ENCODE assay signal across 8 cellular contexts in the genomic region with DNA sequence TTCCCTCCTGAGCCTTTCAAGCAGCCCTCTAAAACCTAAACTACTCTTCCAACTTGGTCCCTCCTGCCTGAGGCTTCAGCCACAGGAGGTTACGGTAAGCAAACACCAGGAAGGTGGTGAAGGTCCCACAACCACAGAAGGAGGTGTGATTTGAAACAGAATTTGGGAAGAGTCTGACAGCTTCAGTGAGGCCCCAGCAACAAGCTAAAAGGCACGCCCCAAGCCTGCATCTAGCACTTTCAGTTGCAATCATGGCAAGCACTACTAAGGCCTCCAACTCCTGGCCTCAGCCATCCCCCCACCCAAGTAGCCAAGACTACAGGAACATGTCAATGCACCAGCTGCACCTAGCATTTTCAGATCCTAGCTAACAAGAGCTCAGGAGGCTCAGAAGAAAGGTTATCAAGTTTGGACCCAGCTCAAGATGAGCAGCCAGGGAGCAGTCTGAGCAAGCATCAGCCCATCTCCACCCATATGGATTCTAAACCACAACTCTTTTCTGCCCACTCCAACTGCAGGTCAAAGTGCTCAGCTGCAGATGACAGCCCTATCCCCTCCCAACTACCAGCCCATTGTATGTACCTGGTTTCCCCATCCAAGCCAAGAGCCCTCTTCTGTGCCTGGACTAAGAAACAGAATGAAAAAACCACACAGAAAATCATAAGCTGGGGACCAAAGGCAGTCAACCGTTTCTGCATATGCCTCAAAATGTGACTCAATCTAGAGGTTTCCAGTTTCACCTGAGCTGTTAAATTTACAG. TPM values are rescaled to one million over a fixed set of nuclear protein-coding genes. Genes with fewer than 3 reads are reported as not detected.
DNase-seq lines count a peak whose midpoint lies in the region; ATAC-seq, FAIRE-seq and TF ChIP-seq lines count a peak whose summit lies in the region.

No MANE protein-coding gene starts in this region.

- ATAC-seq in HepG2 (no peak), upper lobe of right lung (no peak)

- peaks cover 82% of the 10 kb centered on the region for H3K36me3 Mint-ChIP-seq in activated T-cell treated with anti-CD3 and anti-CD28 coated beads, Interleukin-2, amount 50 U/mL, for 24 hours (ENCODE audit: low read depth)
- H3K36me3 Mint-ChIP-seq in activated naive CD4-positive, alpha-beta T cell treated with anti-CD3 and anti-CD28 coated beads, Interleukin-2, amount 50 U/mL, for 24 hours: peaks cover 10% of the 10 kb centered on the region

- H3K4me1 Mint-ChIP-seq in activated T-cell treated with anti-CD3 and anti-CD28 coated beads, Interleukin-2, amount 50 U/mL, for 24 hours (ENCODE audit: low read depth): peaks cover 97% of the 10 kb centered on the region
- H3K4me1 Mint-ChIP-seq in activated naive CD4-positive, alpha-beta T cell treated with anti-CD3 and anti-CD28 coated beads, Interleukin-2, amount 50 U/mL, for 24 hours: peaks cover 83% of the 10 kb centered on the region

- in situ Hi-C loops in HepG2 (cut with HindIII; ENCODE audit: extremely low pct_ligation_motif_present, low pct_unique_long_range_greater_than_20kb): loop anchor here (5.0 kb wide), 1 partner anchor 160 kb away; no protein-coding TSS in a partner anchor

- intact Hi-C loops in HepG2 (cut with micrococcal nuclease; ENCODE audit: unreplicated experiment): no loop called here
- intact Hi-C loops in upper lobe of right lung (cut with DNase I): no loop called here

- no peak for DNase-seq in activated T-cell treated with anti-CD3 and anti-CD28 coated beads, Interleukin-2, amount 50 U/mL, for 24 hours
- no peak for DNase-seq in activated T-cell treated with anti-CD3 and anti-CD28 coated beads, Interleukin-2, amount 50 U/mL, for 1 hour
- DNase-seq in HepG2 (ENCODE audit: low spot score) (no peak), upper lobe of right lung (no peak), hepatic stellate cell (ENCODE audit: low spot score) (no peak), NCI-H2196 treated with DMSO at 0.1 percent for 48 hours (lab: John Stamatoyannopoulos, UW; ENCODE audit: unreplicated experiment) (no peak)

- no peak overlapping the region for H3K4me2 ChIP-seq in HepG2 (ENCODE audit: low read depth, low read length)

- no peak for FAIRE-seq in HepG2 (lab: Jason Lieb, UNC)

- H3K4me3 Mint-ChIP-seq in activated T-cell treated with anti-CD3 and anti-CD28 coated beads, Interleukin-2, amount 50 U/mL, for 24 hours: peak overlapping the region; percentile 61
- peak overlapping the region; percentile 69 for H3K4me3 Mint-ChIP-seq in activated naive CD4-positive, alpha-beta T cell treated with anti-CD3 and anti-CD28 coated beads, Interleukin-2, amount 50 U/mL, for 24 hours

- no peak for TF ChIP-seq RAD21 in HepG2 (CRISPR knock-in tag; IDR thresholded peaks at IDR 0.05)

- TF ChIP-seq CTCF in HepG2 (CRISPR knock-in tag; IDR thresholded peaks at IDR 0.05) (no peak), upper lobe of right lung (IDR thresholded peaks at IDR 0.05) (no peak)

- CTCF ChIA-PET in HepG2 (lab: Yijun Ruan, JAX; ENCODE audit: low intra/inter-chr PET ratio, low total read pairs): no interaction called here

- no peak for TF ChIP-seq EP300 in HepG2 (IDR thresholded peaks at IDR 0.05; ENCODE audit: low read depth in 2 of 2, low read length in 2 of 2)
- no peak for TF ChIP-seq EP300 in HepG2 (CRISPR knock-in tag; IDR thresholded peaks at IDR 0.05; ENCODE audit: borderline replicate concordance)

- no peaks in the 10 kb centered on the region for H3K9me3 Mint-ChIP-seq in activated T-cell treated with anti-CD3 and anti-CD28 coated beads, Interleukin-2, amount 50 U/mL, for 24 hours
- no peaks in the 10 kb centered on the region for H3K9me3 Mint-ChIP-seq in activated naive CD4-positive, alpha-beta T cell treated with anti-CD3 and anti-CD28 coated beads, Interleukin-2, amount 50 U/mL, for 24 hours

- H3K36me3 ChIP-seq in HUES6 (ENCODE audit: control insufficient read depth, insufficient read depth, low read length): peaks cover 35% of the 10 kb centered on the region
- H3K36me3 ChIP-seq in HepG2 (replicated peaks in 1 of 2; ENCODE audit: control insufficient read depth in 1 of 2, insufficient read depth in 2 of 2, low read length in 2 of 2): peaks cover 10 to 35% of the 10 kb centered on the region in 2 experiments
- peaks cover 32% of the 10 kb centered on the region for H3K36me3 ChIP-seq in upper lobe of right lung

- no peak overlapping the region for H2AFZ ChIP-seq in HepG2 (ENCODE audit: low read length)

- H3K79me2 ChIP-seq in HepG2 (ENCODE audit: insufficient read depth, low read length): peaks cover 2% of the 10 kb centered on the region

- H3K27ac ChIP-seq in HUES6 (ENCODE audit: low read depth, low read length) (peak overlapping the region; percentile 56; the same call in 1 of the 2 replicates), HepG2 (ENCODE audit: extremely low read length, insufficient read depth, low read length) (peak overlapping the region; percentile 44), upper lobe of right lung (peak overlapping the region; percentile 98)

- peak overlapping the region; percentile 97 for H3K27ac Mint-ChIP-seq in activated T-cell treated with anti-CD3 and anti-CD28 coated beads, Interleukin-2, amount 50 U/mL, for 24 hours
- H3K27ac Mint-ChIP-seq in activated naive CD4-positive, alpha-beta T cell treated with anti-CD3 and anti-CD28 coated beads, Interleukin-2, amount 50 U/mL, for 24 hours: peak overlapping the region; percentile 91

- BruUV-seq in HepG2 (replicated peaks; lab: Mats Ljungman, UMichigan): no TSS peak

- H3K4me1 ChIP-seq in HUES6 (ENCODE audit: control insufficient read depth, insufficient read depth, low read length) (peaks cover 82% of the 10 kb centered on the region), HepG2 (ENCODE audit: insufficient read depth, low read length) (peaks cover 79% of the 10 kb centered on the region), upper lobe of right lung (peaks cover 84% of the 10 kb centered on the region)

- H3K9me3 ChIP-seq in HUES6 (ENCODE audit: control insufficient read depth, insufficient read depth, low read depth, low read length) (no peaks in the 10 kb centered on the region), HepG2 (ENCODE audit: low read length) (no peaks in the 10 kb centered on the region), upper lobe of right lung (no peaks in the 10 kb centered on the region)

- no peak for TF ChIP-seq POLR2A in HepG2 (IDR thresholded peaks at IDR 0.05; ENCODE audit: insufficient read depth in 1 of 2, low read depth in 2 of 2, low read length in 2 of 2)

- no peak overlapping the region for H3K4me3 ChIP-seq in HUES6 (ENCODE audit: low read depth, low read length)
- H3K4me3 ChIP-seq in HepG2 (replicated peaks in 1 of 3; ENCODE audit: insufficient read depth in 1 of 3, low read depth in 2 of 3, low read length in 3 of 3): no peak overlapping the region
- H3K4me3 ChIP-seq in upper lobe of right lung: peak overlapping the region; percentile 15

- H3K27me3 ChIP-seq in HUES6 (ENCODE audit: control insufficient read depth, insufficient read depth, low read length) (no peaks in the 10 kb centered on the region), HepG2 (ENCODE audit: control insufficient read depth in 1 of 2, insufficient read depth in 2 of 2, low read length in 2 of 2) (no peaks in the 10 kb centered on the region), upper lobe of right lung (no peaks in the 10 kb centered on the region)

- no peaks in the 10 kb centered on the region for H3K27me3 Mint-ChIP-seq in activated T-cell treated with anti-CD3 and anti-CD28 coated beads, Interleukin-2, amount 50 U/mL, for 24 hours
- no peaks in the 10 kb centered on the region for H3K27me3 Mint-ChIP-seq in activated naive CD4-positive, alpha-beta T cell treated with anti-CD3 and anti-CD28 coated beads, Interleukin-2, amount 50 U/mL, for 24 hours

- peaks cover 8% of the 10 kb centered on the region; the same call in 1 of the 2 replicates for H4K20me1 ChIP-seq in HepG2 (ENCODE audit: insufficient read depth, low read length)

- WGBS in HepG2 (ENCODE audit: low lambda C conversion rate): 68% methylated on average over 2 of the region's 3 CpGs

- H3K9ac ChIP-seq in HUES6 (ENCODE audit: low read length) (peak overlapping the region; percentile 65), HepG2 (ENCODE audit: insufficient read depth, low read depth, low read length) (no peak overlapping the region)

- POLR2A ChIA-PET in HepG2 (lab: Yijun Ruan, JAX): interaction anchor here (1.0 to 2.7 kb wide), 5 partner anchors 9 to 156 kb away, joined by 3 to 18 read pairs (median 4); a partner anchor contains a TSS

RNA-seq across cellular contexts. Expression of a gene that starts 10.4 kb away (rescaled TPM):
- total RNA-seq in HepG2 (2016; rRNA removed; fragmentation: Illumina TruSeq; extraction: Trizol): 25.0 and 40.6 TPM in 2 replicates
- total RNA-seq in HepG2 (2016; cell fraction: cytosol; rRNA removed; fragmentation: Illumina TruSeq; extraction: Trizol; ENCODE audit: low read depth): 2.9 and 3.7 TPM in 2 replicates
- total RNA-seq in HepG2 (2016; cell fraction: insoluble cytoplasmic fraction; rRNA removed; fragmentation: Illumina TruSeq; extraction: Trizol): 23.2 and 34.7 TPM in 2 replicates
- total RNA-seq in HepG2 (2016; cell fraction: membrane; rRNA removed; fragmentation: Illumina TruSeq; extraction: Trizol): 6.6 and 7.4 TPM in 2 replicates
- total RNA-seq in HepG2 (2016; cell fraction: nucleus; rRNA removed; fragmentation: Illumina TruSeq; extraction: Trizol): 76.4 and 80.4 TPM in 2 replicates
- polyA plus RNA-seq in HepG2 (2011; rRNA removed): 22.8 and 23.4 TPM in 2 replicates
- polyA plus RNA-seq in HepG2 (2011; cell fraction: cytosol; rRNA removed): 14.7 and 20.1 TPM in 2 replicates
- polyA plus RNA-seq in HepG2 (2011; cell fraction: nucleus; rRNA removed): 57.1 and 57.5 TPM in 2 replicates
- 55.5 and 61.9 TPM in 2 replicates for polyA plus RNA-seq in HepG2 (2012)
- polyA plus RNA-seq in HepG2 (2016; cell fraction: cytosol; fragmentation: Illumina TruSeq; extraction: Trizol; ENCODE audit: low read depth): 0.98 and 1.1 TPM in 2 replicates
- 11.6 and 12.9 TPM in 2 replicates for polyA plus RNA-seq in HepG2 (2016; cell fraction: insoluble cytoplasmic fraction; fragmentation: Illumina TruSeq; extraction: Trizol; ENCODE audit: low read depth)
- polyA plus RNA-seq in HepG2 (2016; cell fraction: membrane; fragmentation: Illumina TruSeq; extraction: Trizol; ENCODE audit: low read depth): 2.0 and 2.1 TPM in 2 replicates
- polyA plus RNA-seq in HepG2 (2016; cell fraction: nucleus; fragmentation: Illumina TruSeq; extraction: Trizol; ENCODE audit: insufficient read depth, low read depth): 33.5 and 38.4 TPM in 2 replicates
- polyA minus RNA-seq in HepG2 (2011; rRNA and poly(A)+ RNA removed; ENCODE audit: low replicate concordance): 99.6 and 234 TPM in 2 replicates
- 122 and 157 TPM in 2 replicates for polyA minus RNA-seq in HepG2 (2011; cell fraction: cytosol; rRNA and poly(A)+ RNA removed)
- 192 and 213 TPM in 2 replicates for polyA minus RNA-seq in HepG2 (2011; cell fraction: nucleus; rRNA and poly(A)+ RNA removed)
- 819 TPM for total RNA-seq in upper lobe of right lung

RNA-seq across cellular contexts. Expression of a gene that starts 16.6 kb away (rescaled TPM):
- total RNA-seq in HepG2 (2016; rRNA removed; fragmentation: Illumina TruSeq; extraction: Trizol) (1,787 and 2,092 TPM in 2 replicates), upper lobe of right lung (847 TPM)
- 2,019 and 2,497 TPM in 2 replicates for total RNA-seq in HepG2 (2016; cell fraction: cytosol; rRNA removed; fragmentation: Illumina TruSeq; extraction: Trizol; ENCODE audit: low read depth)
- 1,856 and 2,038 TPM in 2 replicates for total RNA-seq in HepG2 (2016; cell fraction: insoluble cytoplasmic fraction; rRNA removed; fragmentation: Illumina TruSeq; extraction: Trizol)
- 4,333 and 4,899 TPM in 2 replicates for total RNA-seq in HepG2 (2016; cell fraction: membrane; rRNA removed; fragmentation: Illumina TruSeq; extraction: Trizol)
- 776 and 846 TPM in 2 replicates for total RNA-seq in HepG2 (2016; cell fraction: nucleus; rRNA removed; fragmentation: Illumina TruSeq; extraction: Trizol)
- polyA plus RNA-seq in HepG2 (2011; rRNA removed): 1,819 and 2,144 TPM in 2 replicates
- polyA plus RNA-seq in HepG2 (2011; cell fraction: cytosol; rRNA removed): 2,392 and 2,528 TPM in 2 replicates
- 525 and 588 TPM in 2 replicates for polyA plus RNA-seq in HepG2 (2011; cell fraction: nucleus; rRNA removed)
- 1,720 and 1,805 TPM in 2 replicates for polyA plus RNA-seq in HepG2 (2012)
- 2,631 and 2,980 TPM in 2 replicates for polyA plus RNA-seq in HepG2 (2016; cell fraction: cytosol; fragmentation: Illumina TruSeq; extraction: Trizol; ENCODE audit: low read depth)
- polyA plus RNA-seq in HepG2 (2016; cell fraction: insoluble cytoplasmic fraction; fragmentation: Illumina TruSeq; extraction: Trizol; ENCODE audit: low read depth): 2,163 and 2,164 TPM in 2 replicates
- 4,391 and 4,816 TPM in 2 replicates for polyA plus RNA-seq in HepG2 (2016; cell fraction: membrane; fragmentation: Illumina TruSeq; extraction: Trizol; ENCODE audit: low read depth)
- 1,221 and 1,290 TPM in 2 replicates for polyA plus RNA-seq in HepG2 (2016; cell fraction: nucleus; fragmentation: Illumina TruSeq; extraction: Trizol; ENCODE audit: insufficient read depth, low read depth)
- 1,467 and 2,851 TPM in 2 replicates for polyA minus RNA-seq in HepG2 (2011; rRNA and poly(A)+ RNA removed; ENCODE audit: low replicate concordance)
- 835 and 903 TPM in 2 replicates for polyA minus RNA-seq in HepG2 (2011; cell fraction: cytosol; rRNA and poly(A)+ RNA removed)
- 177 and 251 TPM in 2 replicates for polyA minus RNA-seq in HepG2 (2011; cell fraction: nucleus; rRNA and poly(A)+ RNA removed)

RNA-seq across cellular contexts. Expression of a gene that starts 34.3 kb away (rescaled TPM):
- 8.5 and 9.7 TPM in 2 replicates for total RNA-seq in HepG2 (2016; rRNA removed; fragmentation: Illumina TruSeq; extraction: Trizol)
- 2.2 and 4.6 TPM in 2 replicates for total RNA-seq in HepG2 (2016; cell fraction: cytosol; rRNA removed; fragmentation: Illumina TruSeq; extraction: Trizol; ENCODE audit: low read depth)
- 6.9 and 10.1 TPM in 2 replicates for total RNA-seq in HepG2 (2016; cell fraction: insoluble cytoplasmic fraction; rRNA removed; fragmentation: Illumina TruSeq; extraction: Trizol)
- 3.7 and 6.0 TPM in 2 replicates for total RNA-seq in HepG2 (2016; cell fraction: membrane; rRNA removed; fragmentation: Illumina TruSeq; extraction: Trizol)
- 8.1 and 9.3 TPM in 2 replicates for total RNA-seq in HepG2 (2016; cell fraction: nucleus; rRNA removed; fragmentation: Illumina TruSeq; extraction: Trizol)
- polyA plus RNA-seq in HepG2 (2011; rRNA removed): 14.3 and 17.5 TPM in 2 replicates
- polyA plus RNA-seq in HepG2 (2011; cell fraction: cytosol; rRNA removed): 6.3 and 8.4 TPM in 2 replicates
- polyA plus RNA-seq in HepG2 (2011; cell fraction: nucleus; rRNA removed): 43.5 and 52.1 TPM in 2 replicates
- 13.1 and 14.1 TPM in 2 replicates for polyA plus RNA-seq in HepG2 (2012)
- 2.4 and 2.7 TPM in 2 replicates for polyA plus RNA-seq in HepG2 (2016; cell fraction: cytosol; fragmentation: Illumina TruSeq; extraction: Trizol; ENCODE audit: low read depth)
- 7.0 and 9.3 TPM in 2 replicates for polyA plus RNA-seq in HepG2 (2016; cell fraction: insoluble cytoplasmic fraction; fragmentation: Illumina TruSeq; extraction: Trizol; ENCODE audit: low read depth)
- polyA plus RNA-seq in HepG2 (2016; cell fraction: membrane; fragmentation: Illumina TruSeq; extraction: Trizol; ENCODE audit: low read depth): 3.7 and 4.0 TPM in 2 replicates
- 25.7 TPM in 2 replicates for polyA plus RNA-seq in HepG2 (2016; cell fraction: nucleus; fragmentation: Illumina TruSeq; extraction: Trizol; ENCODE audit: insufficient read depth, low read depth)
- 12.6 and 15.7 TPM in 2 replicates for polyA minus RNA-seq in HepG2 (2011; rRNA and poly(A)+ RNA removed; ENCODE audit: low replicate concordance)
- polyA minus RNA-seq in HepG2 (2011; cell fraction: cytosol; rRNA and poly(A)+ RNA removed): 4.7 and 8.8 TPM in 2 replicates
- polyA minus RNA-seq in HepG2 (2011; cell fraction: nucleus; rRNA and poly(A)+ RNA removed): 3.9 and 9.4 TPM in 2 replicates
- total RNA-seq in upper lobe of right lung: 17.6 TPM

RNA-seq across cellular contexts. Expression of a gene that starts 44.6 kb away (rescaled TPM):
- total RNA-seq in HepG2 (2016; rRNA removed; fragmentation: Illumina TruSeq; extraction: Trizol) (58.1 and 70.0 TPM in 2 replicates), upper lobe of right lung (75.0 TPM)
- 7.1 and 9.5 TPM in 2 replicates for total RNA-seq in HepG2 (2016; cell fraction: cytosol; rRNA removed; fragmentation: Illumina TruSeq; extraction: Trizol; ENCODE audit: low read depth)
- 50.7 and 71.8 TPM in 2 replicates for total RNA-seq in HepG2 (2016; cell fraction: insoluble cytoplasmic fraction; rRNA removed; fragmentation: Illumina TruSeq; extraction: Trizol)
- 25.5 and 28.8 TPM in 2 replicates for total RNA-seq in HepG2 (2016; cell fraction: membrane; rRNA removed; fragmentation: Illumina TruSeq; extraction: Trizol)
- total RNA-seq in HepG2 (2016; cell fraction: nucleus; rRNA removed; fragmentation: Illumina TruSeq; extraction: Trizol): 47.0 and 57.9 TPM in 2 replicates
- polyA plus RNA-seq in HepG2 (2011; rRNA removed): 14.0 and 16.8 TPM in 2 replicates
- polyA plus RNA-seq in HepG2 (2011; cell fraction: cytosol; rRNA removed): 9.2 and 10.6 TPM in 2 replicates
- polyA plus RNA-seq in HepG2 (2011; cell fraction: nucleus; rRNA removed): 53.6 and 67.6 TPM in 2 replicates
- polyA plus RNA-seq in HepG2 (2012): 30.7 and 30.9 TPM in 2 replicates
- 4.0 and 4.5 TPM in 2 replicates for polyA plus RNA-seq in HepG2 (2016; cell fraction: cytosol; fragmentation: Illumina TruSeq; extraction: Trizol; ENCODE audit: low read depth)
- 47.2 and 53.8 TPM in 2 replicates for polyA plus RNA-seq in HepG2 (2016; cell fraction: insoluble cytoplasmic fraction; fragmentation: Illumina TruSeq; extraction: Trizol; ENCODE audit: low read depth)
- polyA plus RNA-seq in HepG2 (2016; cell fraction: membrane; fragmentation: Illumina TruSeq; extraction: Trizol; ENCODE audit: low read depth): 12.6 and 14.0 TPM in 2 replicates
- 121 and 126 TPM in 2 replicates for polyA plus RNA-seq in HepG2 (2016; cell fraction: nucleus; fragmentation: Illumina TruSeq; extraction: Trizol; ENCODE audit: insufficient read depth, low read depth)
- 21.5 and 102 TPM in 2 replicates for polyA minus RNA-seq in HepG2 (2011; rRNA and poly(A)+ RNA removed; ENCODE audit: low replicate concordance)
- 11.9 and 14.7 TPM in 2 replicates for polyA minus RNA-seq in HepG2 (2011; cell fraction: cytosol; rRNA and poly(A)+ RNA removed)
- polyA minus RNA-seq in HepG2 (2011; cell fraction: nucleus; rRNA and poly(A)+ RNA removed): 37.2 and 50.7 TPM in 2 replicates

RNA-seq across cellular contexts. Expression of a gene that starts 55.5 kb away (rescaled TPM):
- total RNA-seq in HepG2 (2016; rRNA removed; fragmentation: Illumina TruSeq; extraction: Trizol): 4.6 and 10.6 TPM in 2 replicates
- 5.0 and 5.5 TPM in 2 replicates for total RNA-seq in HepG2 (2016; cell fraction: cytosol; rRNA removed; fragmentation: Illumina TruSeq; extraction: Trizol; ENCODE audit: low read depth)
- total RNA-seq in HepG2 (2016; cell fraction: insoluble cytoplasmic fraction; rRNA removed; fragmentation: Illumina TruSeq; extraction: Trizol): 4.2 and 9.0 TPM in 2 replicates
- total RNA-seq in HepG2 (2016; cell fraction: membrane; rRNA removed; fragmentation: Illumina TruSeq; extraction: Trizol): 4.8 and 7.0 TPM in 2 replicates
- 9.2 and 9.5 TPM in 2 replicates for total RNA-seq in HepG2 (2016; cell fraction: nucleus; rRNA removed; fragmentation: Illumina TruSeq; extraction: Trizol)
- polyA plus RNA-seq in HepG2 (2011; rRNA removed): 12.3 and 16.6 TPM in 2 replicates
- polyA plus RNA-seq in HepG2 (2011; cell fraction: cytosol; rRNA removed): 7.8 and 7.9 TPM in 2 replicates
- 105 and 119 TPM in 2 replicates for polyA plus RNA-seq in HepG2 (2011; cell fraction: nucleus; rRNA removed)
- 14.9 and 16.7 TPM in 2 replicates for polyA plus RNA-seq in HepG2 (2012)
- polyA plus RNA-seq in HepG2 (2016; cell fraction: cytosol; fragmentation: Illumina TruSeq; extraction: Trizol; ENCODE audit: low read depth): 1.3 and 2.0 TPM in 2 replicates
- polyA plus RNA-seq in HepG2 (2016; cell fraction: insoluble cytoplasmic fraction; fragmentation: Illumina TruSeq; extraction: Trizol; ENCODE audit: low read depth): 6.5 and 7.1 TPM in 2 replicates
- polyA plus RNA-seq in HepG2 (2016; cell fraction: membrane; fragmentation: Illumina TruSeq; extraction: Trizol; ENCODE audit: low read depth): 2.2 and 2.5 TPM in 2 replicates
- 33.3 and 38.2 TPM in 2 replicates for polyA plus RNA-seq in HepG2 (2016; cell fraction: nucleus; fragmentation: Illumina TruSeq; extraction: Trizol; ENCODE audit: insufficient read depth, low read depth)
- polyA minus RNA-seq in HepG2 (2011; rRNA and poly(A)+ RNA removed; ENCODE audit: low replicate concordance): 14.6 and 43.9 TPM in 2 replicates
- polyA minus RNA-seq in HepG2 (2011; cell fraction: cytosol; rRNA and poly(A)+ RNA removed): 3.8 and 6.3 TPM in 2 replicates
- polyA minus RNA-seq in HepG2 (2011; cell fraction: nucleus; rRNA and poly(A)+ RNA removed): 11.2 and 14.0 TPM in 2 replicates
- 91.1 TPM for total RNA-seq in upper lobe of right lung

Comparison
In these comparisons a context has a peak if more than half of its experiments do, and no peak if none do; other contexts are left out.
1. H3K27ac ChIP-seq: peak in every context shown above with its lines; median percentile 98 in upper lobe of right lung; 56 in HUES6; 44 in HepG2.
2. RNA of a gene that starts 10.4 kb away (total RNA-seq): 819 TPM in upper lobe of right lung (single experiment); 2.9 to 80.4 TPM in HepG2; every median in the first group is over 10 times any median in the second.